In the genomic region with DNA sequence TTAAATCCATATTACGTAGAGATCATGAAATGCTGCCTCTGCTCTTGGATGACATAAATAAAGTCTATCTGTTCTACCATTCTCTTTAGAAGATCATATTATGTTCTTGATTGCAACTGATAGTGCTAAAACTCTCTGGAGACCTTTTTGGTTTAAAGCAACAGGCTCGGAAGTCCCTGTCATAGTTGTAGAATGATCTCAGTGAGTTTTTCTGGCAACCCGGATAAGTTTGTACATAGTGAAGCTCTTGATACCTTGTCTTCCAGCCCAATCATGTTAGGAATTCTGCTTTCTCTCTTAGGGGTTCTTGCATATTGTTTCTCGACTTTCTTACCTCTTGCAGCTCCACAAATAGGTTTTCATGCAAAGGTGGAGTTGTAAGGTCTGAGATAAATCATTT, we compare ENCODE assay signal across 17 cellular contexts.
A peak's percentile ranks its signal among the peaks of the same experiment; 100 is the strongest.
DNase-seq lines count a peak whose midpoint lies in the region; ATAC-seq and TF ChIP-seq lines count a peak whose summit lies in the region.
"Had no signal": no experiment of that assay in that cellular context is flagged by ENCODE, and none has a peak within 500 bp of the region (broad histone marks: within the 10 kb centered on the region; RNA-seq: fewer than 3 reads in every experiment).

No MANE protein-coding gene starts in this region.

- DNase-seq in fibroblast of the aortic adventitia (ENCODE audit: low read depth) (peak; percentile 8), left cardiac atrium (no peak), myocyte (ENCODE audit: low read depth) (peak; percentile 40), amniotic stem cell (lab: John Stamatoyannopoulos, UW) (no peak), smooth muscle cell (lab: John Stamatoyannopoulos, UW; ENCODE audit: unreplicated experiment) (no peak)
- DNase-seq: 8988T; AML-193; Caco-2; CD8-positive, alpha-beta memory T cell; DND-41; GDM1; HCEC 1CT; HFFc6 had no signal

- H3K9me3 ChIP-seq in skeletal muscle tissue (ENCODE audit: control insufficient read depth in 3 of 3, low read length in 3 of 3) (peaks cover 0 to 4% (median 0%) of the 10 kb centered on the region in 3 donors), smooth muscle cell (replicated peaks; ENCODE audit: low read depth) (peaks cover 7% of the 10 kb centered on the region)

- H3K27ac ChIP-seq in skeletal muscle tissue (ENCODE audit: low read depth, low read length) (peak overlapping the region; percentile 48), smooth muscle cell (ENCODE audit: low read depth) (no peak overlapping the region)
- H3K27ac ChIP-seq: BLaER1, HL-60 had no signal

- intact Hi-C loops in left cardiac atrium (cut with DNase I) = no loop called here

- peak; percentile 50 to 78 for ATAC-seq in left cardiac atrium
- ATAC-seq in GM18870 (IDR thresholded peaks at IDR 0.05; ENCODE audit: unreplicated experiment) = no peak

- 86% methylated on average over 4 of the region's 4 CpGs for WGBS in smooth muscle cell (ENCODE audit: low lambda C conversion rate)

- H3K36me3 ChIP-seq in skeletal muscle tissue (ENCODE audit: control insufficient read depth in 3 of 3, insufficient read depth in 3 of 3, low read length in 3 of 3) (peaks cover 0 to 12% (median 3%) of the 10 kb centered on the region in 3 donors), smooth muscle cell (ENCODE audit: low read depth) (peaks cover 11% of the 10 kb centered on the region)

- no peaks in the 10 kb centered on the region for H4K20me1 ChIP-seq in smooth muscle cell (ENCODE audit: low read depth)
- H4K20me1 ChIP-seq: BLaER1 had no signal

- no peak overlapping the region for H3K4me3 ChIP-seq in fibroblast of the aortic adventitia (ENCODE audit: low read depth, low read length)
- no peak overlapping the region for H3K4me3 ChIP-seq in skeletal muscle tissue (ENCODE audit: low read length in 3 of 3)
- no peak overlapping the region for H3K4me3 ChIP-seq in smooth muscle cell
- H3K4me3 ChIP-seq: BLaER1 had no signal

- H3K9ac ChIP-seq in skeletal muscle tissue (ENCODE audit: low read depth in 1 of 3, low read length in 3 of 3) (peak overlapping the region in 1 of 3 donors; percentile 11), smooth muscle cell (ENCODE audit: low read depth) (no peak overlapping the region)
- H3K9ac ChIP-seq: BLaER1 had no signal

- no peaks in the 10 kb centered on the region for H3K79me2 ChIP-seq in smooth muscle cell (ENCODE audit: low read depth)

- no peak overlapping the region for H3K4me2 ChIP-seq in smooth muscle cell
- H3K4me2 ChIP-seq: BLaER1 had no signal

- no peak overlapping the region for H2AFZ ChIP-seq in smooth muscle cell (ENCODE audit: low read depth)

- H3K27me3 ChIP-seq in skeletal muscle tissue (ENCODE audit: control insufficient read depth in 3 of 3, insufficient read depth in 3 of 3, low read length in 3 of 3) (no peaks in the 10 kb centered on the region), smooth muscle cell (ENCODE audit: low read depth) (no peaks in the 10 kb centered on the region)
- H3K27me3 ChIP-seq: BLaER1 had no signal

- H3K4me1 ChIP-seq in skeletal muscle tissue (ENCODE audit: control insufficient read depth in 3 of 3, insufficient read depth in 3 of 3, low read length in 3 of 3) (peaks cover 8 to 11% (median 11%) of the 10 kb centered on the region in 3 donors), smooth muscle cell (ENCODE audit: low read depth) (peaks cover 15% of the 10 kb centered on the region)
- H3K4me1 ChIP-seq: BLaER1 had no signal

- no peak for TF ChIP-seq CTCF in fibroblast of the aortic adventitia (IDR thresholded peaks at IDR 0.05; ENCODE audit: insufficient read depth, low read length)
- no peak for TF ChIP-seq CTCF in smooth muscle cell (IDR thresholded peaks at IDR 0.05; ENCODE audit: borderline replicate concordance, insufficient read depth, poor library complexity, severe bottlenecking)

- H3F3A ChIP-seq in smooth muscle cell (ENCODE audit: low read depth) = peaks cover 7% of the 10 kb centered on the region

Comparison
In these comparisons a context has a peak if more than half of its experiments do, and no peak if none do; other contexts are left out.
1. DNase-seq: peak in fibroblast of the aortic adventitia (single experiment) and myocyte (single experiment); none in left cardiac atrium (single experiment), amniotic stem cell (single experiment) and smooth muscle cell (single experiment).